ENCODE assay signal across 1 cellular context in genomic region chr3:141412936-141413354, GRCh38.
A peak's percentile ranks its signal among the peaks of the same experiment; 100 is the strongest.
TF ChIP-seq lines count a peak whose summit lies in the region.

No MANE protein-coding gene starts in this region.

TF ChIP-seq in HepG2, 621 proteins besides CTCF, POLR2A, EP300 and RAD21 (continued from another document and continues in another):
- TF ChIP-seq TGIF2 (CRISPR knock-in tag; IDR thresholded peaks at IDR 0.05) (0 out of 2 replicates have a peak, but pooled peaks have one; percentile 52), RFX1 (IDR thresholded peaks at IDR 0.05) (no peak), ZSCAN25 (CRISPR knock-in tag; IDR thresholded peaks at IDR 0.05) (no peak), ZNF430 (CRISPR knock-in tag; IDR thresholded peaks at IDR 0.05) (peak; percentile 64; the same call in 1 of the 2 replicates), FOXC1 (CRISPR knock-in tag; IDR thresholded peaks at IDR 0.05; ENCODE audit: borderline replicate concordance) (no peak), BCL6 (CRISPR knock-in tag; IDR thresholded peaks at IDR 0.05) (peak; percentile 74), SRSF1 (optimal IDR thresholded peaks at IDR 0.05; ENCODE audit: low read depth, low read length) (no peak), E2F5 (CRISPR knock-in tag; conservative IDR thresholded peaks at IDR 0.05) (no peak), ZNF580 (CRISPR knock-in tag; IDR thresholded peaks at IDR 0.05; ENCODE audit: borderline replicate concordance, low read depth) (no peak), SSRP1 (CRISPR knock-in tag; IDR thresholded peaks at IDR 0.05) (0 out of 2 replicates have a peak, but pooled peaks have one; percentile 21), ZNF44 (CRISPR knock-in tag; IDR thresholded peaks at IDR 0.05) (no peak), ZZZ3 (CRISPR knock-in tag; IDR thresholded peaks at IDR 0.05; ENCODE audit: borderline replicate concordance) (no peak), TBX3 (IDR thresholded peaks at IDR 0.05; ENCODE audit: borderline replicate concordance) (no peak), ZNF720 (CRISPR knock-in tag; IDR thresholded peaks at IDR 0.05) (no peak), GRHL1 (CRISPR knock-in tag; conservative IDR thresholded peaks at IDR 0.05) (no peak), NR1H2 (CRISPR knock-in tag; IDR thresholded peaks at IDR 0.05; ENCODE audit: borderline replicate concordance, low read depth) (no peak), RNF2 (conservative IDR thresholded peaks at IDR 0.05; ENCODE audit: low read depth) (no peak), GFI1 (CRISPR knock-in tag; IDR thresholded peaks at IDR 0.05; ENCODE audit: borderline replicate concordance) (peak; percentile 53; the same call in 1 of the 2 replicates), MYPOP (CRISPR knock-in tag; IDR thresholded peaks at IDR 0.05) (0 out of 2 replicates have a peak, but pooled peaks have one; percentile 60), ZNF18 (CRISPR knock-in tag; IDR thresholded peaks at IDR 0.05; ENCODE audit: insufficient replicate concordance) (peak; percentile 58), AGO1 (IDR thresholded peaks at IDR 0.05; ENCODE audit: low read depth, low read length, poor library complexity, severe bottlenecking) (no peak), ZNF468 (CRISPR knock-in tag; IDR thresholded peaks at IDR 0.05) (no peak), AHDC1 (CRISPR knock-in tag; IDR thresholded peaks at IDR 0.05; ENCODE audit: borderline replicate concordance) (peak; percentile 62; the same call in 1 of the 2 replicates), SALL2 (CRISPR knock-in tag; IDR thresholded peaks at IDR 0.05) (no peak), SIN3A (IDR thresholded peaks at IDR 0.05; ENCODE audit: borderline replicate concordance, low read depth, low read length) (no peak), ZNF607 (CRISPR knock-in tag; IDR thresholded peaks at IDR 0.05; ENCODE audit: borderline replicate concordance) (no peak), CC2D1A (CRISPR knock-in tag; IDR thresholded peaks at IDR 0.05) (no peak), ZNF644 (CRISPR knock-in tag; IDR thresholded peaks at IDR 0.05; ENCODE audit: low read depth) (peak; percentile 62; the same call in 1 of the 2 replicates), NR2F1 (CRISPR knock-in tag; IDR thresholded peaks at IDR 0.05) (no peak), HDAC2 (CRISPR knock-in tag; IDR thresholded peaks at IDR 0.05) (peak; percentile 89), ZUFSP (CRISPR knock-in tag; IDR thresholded peaks at IDR 0.05; ENCODE audit: borderline replicate concordance) (no peak), MAFG (CRISPR knock-in tag; IDR thresholded peaks at IDR 0.05) (no peak), ZNF124 (CRISPR knock-in tag; IDR thresholded peaks at IDR 0.05) (no peak), ZNF776 (CRISPR knock-in tag; IDR thresholded peaks at IDR 0.05) (no peak), MTA1 (CRISPR knock-in tag; IDR thresholded peaks at IDR 0.05; ENCODE audit: borderline replicate concordance) (peak; percentile 79; the same call in 1 of the 2 replicates), ATF2 (CRISPR knock-in tag; IDR thresholded peaks at IDR 0.05) (peak; percentile 79), ZNF292 (CRISPR knock-in tag; IDR thresholded peaks at IDR 0.05; ENCODE audit: borderline replicate concordance, low read depth) (peak; percentile 74; the same call in 1 of the 2 replicates), PPARG (CRISPR knock-in tag; conservative IDR thresholded peaks at IDR 0.05) (peak; percentile 66; the same call in 1 of the 2 replicates), FLYWCH1 (CRISPR knock-in tag; IDR thresholded peaks at IDR 0.05) (no peak), TEAD3 (CRISPR knock-in tag; optimal IDR thresholded peaks at IDR 0.05; ENCODE audit: borderline replicate concordance) (peak; percentile 82), GABPA (IDR thresholded peaks at IDR 0.05; ENCODE audit: low read depth, low read length) (no peak), GABPA (CRISPR knock-in tag; IDR thresholded peaks at IDR 0.05; ENCODE audit: low read depth) (0 out of 2 replicates have a peak, but pooled peaks have one; percentile 36), ZNF280B (CRISPR knock-in tag; IDR thresholded peaks at IDR 0.05; ENCODE audit: borderline replicate concordance) (no peak), ZNF33B (CRISPR knock-in tag; IDR thresholded peaks at IDR 0.05) (no peak), ZBTB8A (CRISPR knock-in tag; IDR thresholded peaks at IDR 0.05; ENCODE audit: borderline replicate concordance, low read depth) (no peak), NCOA2 (CRISPR knock-in tag; IDR thresholded peaks at IDR 0.05) (peak; percentile 38; the same call in 1 of the 2 replicates), TRIM22 (IDR thresholded peaks at IDR 0.05) (no peak), CENPT (CRISPR knock-in tag; IDR thresholded peaks at IDR 0.05; ENCODE audit: low read depth) (no peak), ZNF891 (CRISPR knock-in tag; IDR thresholded peaks at IDR 0.05) (0 out of 2 replicates have a peak, but pooled peaks have one; percentile 40), ZNF207 (IDR thresholded peaks at IDR 0.05; ENCODE audit: borderline replicate concordance) (no peak), ZNF333 (CRISPR knock-in tag; IDR thresholded peaks at IDR 0.05; ENCODE audit: borderline replicate concordance) (no peak)
